Comparison of ENCODE assay signal across 1 cellular context in genomic region chr20:55103188-55103587, GRCh38.
A peak's percentile ranks its signal among the peaks of the same experiment; 100 is the strongest.
TF ChIP-seq lines count a peak whose summit lies in the region.

No MANE protein-coding gene starts in this region.

TF ChIP-seq in K562, 482 proteins besides CTCF, POLR2A, EP300 and RAD21 (continued from another document and continues in another):
- no peak for TF ChIP-seq FIP1L1 (IDR thresholded peaks at IDR 0.05; ENCODE audit: low read depth, low read length, poor library complexity, severe bottlenecking)
- no peak for TF ChIP-seq FOXA1 (IDR thresholded peaks at IDR 0.05; ENCODE audit: borderline replicate concordance)
- TF ChIP-seq ZNF165 (CRISPR knock-in tag; IDR thresholded peaks at IDR 0.05; ENCODE audit: borderline replicate concordance), result peak; percentile 91; the same call in 1 of the 2 replicates
- TF ChIP-seq KLF16 (IDR thresholded peaks at IDR 0.05), result peak; percentile 57
- peak; percentile 94 for TF ChIP-seq ZNF311 (CRISPR knock-in tag; IDR thresholded peaks at IDR 0.05)
- no peak for TF ChIP-seq GTF2B (IDR thresholded peaks at IDR 0.05; ENCODE audit: extremely low read depth, insufficient read length)
- TF ChIP-seq ZFPM2 (CRISPR knock-in tag; IDR thresholded peaks at IDR 0.05), result no peak
- TF ChIP-seq ZC3H8 (IDR thresholded peaks at IDR 0.05), result no peak
- peak; percentile 82 for TF ChIP-seq ZNF239 (CRISPR knock-in tag; IDR thresholded peaks at IDR 0.05)
- TF ChIP-seq ETS1 (conservative IDR thresholded peaks at IDR 0.05; ENCODE audit: control insufficient read depth, low read depth, low read length), result no peak
- no peak for TF ChIP-seq ZNF24 (IDR thresholded peaks at IDR 0.05)
- TF ChIP-seq KDM2B (CRISPR knock-in tag; IDR thresholded peaks at IDR 0.05), result no peak
- no peak for TF ChIP-seq COPS2 (conservative IDR thresholded peaks at IDR 0.05)
- TF ChIP-seq KAT7 (CRISPR knock-in tag; IDR thresholded peaks at IDR 0.05; ENCODE audit: borderline replicate concordance), result no peak
- no peak for TF ChIP-seq SNAPC5 (CRISPR knock-in tag; IDR thresholded peaks at IDR 0.05)
- TF ChIP-seq THRAP3 (IDR thresholded peaks at IDR 0.05; ENCODE audit: borderline replicate concordance), result no peak
- TF ChIP-seq, protein P1, sequence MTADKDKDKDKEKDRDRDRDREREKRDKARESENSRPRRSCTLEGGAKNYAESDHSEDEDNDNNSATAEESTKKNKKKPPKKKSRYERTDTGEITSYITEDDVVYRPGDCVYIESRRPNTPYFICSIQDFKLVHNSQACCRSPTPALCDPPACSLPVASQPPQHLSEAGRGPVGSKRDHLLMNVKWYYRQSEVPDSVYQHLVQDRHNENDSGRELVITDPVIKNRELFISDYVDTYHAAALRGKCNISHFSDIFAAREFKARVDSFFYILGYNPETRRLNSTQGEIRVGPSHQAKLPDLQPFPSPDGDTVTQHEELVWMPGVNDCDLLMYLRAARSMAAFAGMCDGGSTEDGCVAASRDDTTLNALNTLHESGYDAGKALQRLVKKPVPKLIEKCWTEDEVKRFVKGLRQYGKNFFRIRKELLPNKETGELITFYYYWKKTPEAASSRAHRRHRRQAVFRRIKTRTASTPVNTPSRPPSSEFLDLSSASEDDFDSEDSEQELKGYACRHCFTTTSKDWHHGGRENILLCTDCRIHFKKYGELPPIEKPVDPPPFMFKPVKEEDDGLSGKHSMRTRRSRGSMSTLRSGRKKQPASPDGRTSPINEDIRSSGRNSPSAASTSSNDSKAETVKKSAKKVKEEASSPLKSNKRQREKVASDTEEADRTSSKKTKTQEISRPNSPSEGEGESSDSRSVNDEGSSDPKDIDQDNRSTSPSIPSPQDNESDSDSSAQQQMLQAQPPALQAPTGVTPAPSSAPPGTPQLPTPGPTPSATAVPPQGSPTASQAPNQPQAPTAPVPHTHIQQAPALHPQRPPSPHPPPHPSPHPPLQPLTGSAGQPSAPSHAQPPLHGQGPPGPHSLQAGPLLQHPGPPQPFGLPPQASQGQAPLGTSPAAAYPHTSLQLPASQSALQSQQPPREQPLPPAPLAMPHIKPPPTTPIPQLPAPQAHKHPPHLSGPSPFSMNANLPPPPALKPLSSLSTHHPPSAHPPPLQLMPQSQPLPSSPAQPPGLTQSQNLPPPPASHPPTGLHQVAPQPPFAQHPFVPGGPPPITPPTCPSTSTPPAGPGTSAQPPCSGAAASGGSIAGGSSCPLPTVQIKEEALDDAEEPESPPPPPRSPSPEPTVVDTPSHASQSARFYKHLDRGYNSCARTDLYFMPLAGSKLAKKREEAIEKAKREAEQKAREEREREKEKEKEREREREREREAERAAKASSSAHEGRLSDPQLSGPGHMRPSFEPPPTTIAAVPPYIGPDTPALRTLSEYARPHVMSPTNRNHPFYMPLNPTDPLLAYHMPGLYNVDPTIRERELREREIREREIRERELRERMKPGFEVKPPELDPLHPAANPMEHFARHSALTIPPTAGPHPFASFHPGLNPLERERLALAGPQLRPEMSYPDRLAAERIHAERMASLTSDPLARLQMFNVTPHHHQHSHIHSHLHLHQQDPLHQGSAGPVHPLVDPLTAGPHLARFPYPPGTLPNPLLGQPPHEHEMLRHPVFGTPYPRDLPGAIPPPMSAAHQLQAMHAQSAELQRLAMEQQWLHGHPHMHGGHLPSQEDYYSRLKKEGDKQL (CRISPR knock-in tag; IDR thresholded peaks at IDR 0.05; ENCODE audit: borderline replicate concordance), result no peak
- TF ChIP-seq SMARCB1 (IDR thresholded peaks at IDR 0.05; ENCODE audit: insufficient read length, low read depth), result no peak
- no peak for TF ChIP-seq CBX8 (IDR thresholded peaks at IDR 0.05; ENCODE audit: borderline replicate concordance, extremely low read depth, low read depth, low read length, poor library complexity, severe bottlenecking)
- no peak for TF ChIP-seq ZNF584 (CRISPR knock-in tag; IDR thresholded peaks at IDR 0.05; ENCODE audit: low read depth)
- TF ChIP-seq ZNF263 (CRISPR knock-in tag; IDR thresholded peaks at IDR 0.05; ENCODE audit: borderline replicate concordance), result no peak
- TF ChIP-seq, protein P2, sequence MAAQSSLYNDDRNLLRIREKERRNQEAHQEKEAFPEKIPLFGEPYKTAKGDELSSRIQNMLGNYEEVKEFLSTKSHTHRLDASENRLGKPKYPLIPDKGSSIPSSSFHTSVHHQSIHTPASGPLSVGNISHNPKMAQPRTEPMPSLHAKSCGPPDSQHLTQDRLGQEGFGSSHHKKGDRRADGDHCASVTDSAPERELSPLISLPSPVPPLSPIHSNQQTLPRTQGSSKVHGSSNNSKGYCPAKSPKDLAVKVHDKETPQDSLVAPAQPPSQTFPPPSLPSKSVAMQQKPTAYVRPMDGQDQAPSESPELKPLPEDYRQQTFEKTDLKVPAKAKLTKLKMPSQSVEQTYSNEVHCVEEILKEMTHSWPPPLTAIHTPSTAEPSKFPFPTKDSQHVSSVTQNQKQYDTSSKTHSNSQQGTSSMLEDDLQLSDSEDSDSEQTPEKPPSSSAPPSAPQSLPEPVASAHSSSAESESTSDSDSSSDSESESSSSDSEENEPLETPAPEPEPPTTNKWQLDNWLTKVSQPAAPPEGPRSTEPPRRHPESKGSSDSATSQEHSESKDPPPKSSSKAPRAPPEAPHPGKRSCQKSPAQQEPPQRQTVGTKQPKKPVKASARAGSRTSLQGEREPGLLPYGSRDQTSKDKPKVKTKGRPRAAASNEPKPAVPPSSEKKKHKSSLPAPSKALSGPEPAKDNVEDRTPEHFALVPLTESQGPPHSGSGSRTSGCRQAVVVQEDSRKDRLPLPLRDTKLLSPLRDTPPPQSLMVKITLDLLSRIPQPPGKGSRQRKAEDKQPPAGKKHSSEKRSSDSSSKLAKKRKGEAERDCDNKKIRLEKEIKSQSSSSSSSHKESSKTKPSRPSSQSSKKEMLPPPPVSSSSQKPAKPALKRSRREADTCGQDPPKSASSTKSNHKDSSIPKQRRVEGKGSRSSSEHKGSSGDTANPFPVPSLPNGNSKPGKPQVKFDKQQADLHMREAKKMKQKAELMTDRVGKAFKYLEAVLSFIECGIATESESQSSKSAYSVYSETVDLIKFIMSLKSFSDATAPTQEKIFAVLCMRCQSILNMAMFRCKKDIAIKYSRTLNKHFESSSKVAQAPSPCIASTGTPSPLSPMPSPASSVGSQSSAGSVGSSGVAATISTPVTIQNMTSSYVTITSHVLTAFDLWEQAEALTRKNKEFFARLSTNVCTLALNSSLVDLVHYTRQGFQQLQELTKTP (IDR thresholded peaks at IDR 0.05; ENCODE audit: low read depth in 1 of 2, partially characterized antibody in 2 of 2), result no peak
- TF ChIP-seq TEAD4 (IDR thresholded peaks at IDR 0.05; ENCODE audit: low read length), result peak; percentile 91
- TF ChIP-seq TEAD4 (CRISPR knock-in tag; IDR thresholded peaks at IDR 0.05; ENCODE audit: borderline replicate concordance), result no peak
- no peak for TF ChIP-seq ZBTB34 (CRISPR knock-in tag; IDR thresholded peaks at IDR 0.05)
- TF ChIP-seq MAZ (CRISPR knock-in tag; conservative IDR thresholded peaks at IDR 0.05 in 1 of 2, IDR thresholded peaks at IDR 0.05 in 1 of 2), result peak in 1 of 2 experiments; percentile 57; a peak in 2 of 4 replicates
- TF ChIP-seq ELF4 (CRISPR knock-in tag; IDR thresholded peaks at IDR 0.05), result peak; percentile 73; the same call in 1 of the 2 replicates
- TF ChIP-seq POLR2AphosphoS2 (IDR thresholded peaks at IDR 0.05; ENCODE audit: low read length), result no peak
- TF ChIP-seq NFIX (CRISPR knock-in tag; IDR thresholded peaks at IDR 0.05; ENCODE audit: low read depth), result no peak
- no peak for TF ChIP-seq BRCA1 (IDR thresholded peaks at IDR 0.05)
- no peak for TF ChIP-seq BRCA1 (CRISPR knock-in tag; IDR thresholded peaks at IDR 0.05)
- TF ChIP-seq, protein P3, sequence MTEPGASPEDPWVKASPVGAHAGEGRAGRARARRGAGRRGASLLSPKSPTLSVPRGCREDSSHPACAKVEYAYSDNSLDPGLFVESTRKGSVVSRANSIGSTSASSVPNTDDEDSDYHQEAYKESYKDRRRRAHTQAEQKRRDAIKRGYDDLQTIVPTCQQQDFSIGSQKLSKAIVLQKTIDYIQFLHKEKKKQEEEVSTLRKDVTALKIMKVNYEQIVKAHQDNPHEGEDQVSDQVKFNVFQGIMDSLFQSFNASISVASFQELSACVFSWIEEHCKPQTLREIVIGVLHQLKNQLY (CRISPR knock-in tag; conservative IDR thresholded peaks at IDR 0.05), result no peak
- no peak for TF ChIP-seq ZNF174 (CRISPR knock-in tag; IDR thresholded peaks at IDR 0.05)
- peak; percentile 38; the same call in 1 of the 2 replicates for TF ChIP-seq EP400 (IDR thresholded peaks at IDR 0.05)
- TF ChIP-seq MEIS2 (IDR thresholded peaks at IDR 0.05; ENCODE audit: partially characterized antibody), result peak; percentile 64
- no peak for TF ChIP-seq RFX5 (IDR thresholded peaks at IDR 0.05; ENCODE audit: low read depth, low read length)
- peak; percentile 46; the same call in 1 of the 2 replicates for TF ChIP-seq GATAD2B (IDR thresholded peaks at IDR 0.05; ENCODE audit: borderline replicate concordance)
- no peak for TF ChIP-seq PCBP1 (IDR thresholded peaks at IDR 0.05; ENCODE audit: low read depth, low read length, poor library complexity, severe bottlenecking)
- TF ChIP-seq, protein P4, sequence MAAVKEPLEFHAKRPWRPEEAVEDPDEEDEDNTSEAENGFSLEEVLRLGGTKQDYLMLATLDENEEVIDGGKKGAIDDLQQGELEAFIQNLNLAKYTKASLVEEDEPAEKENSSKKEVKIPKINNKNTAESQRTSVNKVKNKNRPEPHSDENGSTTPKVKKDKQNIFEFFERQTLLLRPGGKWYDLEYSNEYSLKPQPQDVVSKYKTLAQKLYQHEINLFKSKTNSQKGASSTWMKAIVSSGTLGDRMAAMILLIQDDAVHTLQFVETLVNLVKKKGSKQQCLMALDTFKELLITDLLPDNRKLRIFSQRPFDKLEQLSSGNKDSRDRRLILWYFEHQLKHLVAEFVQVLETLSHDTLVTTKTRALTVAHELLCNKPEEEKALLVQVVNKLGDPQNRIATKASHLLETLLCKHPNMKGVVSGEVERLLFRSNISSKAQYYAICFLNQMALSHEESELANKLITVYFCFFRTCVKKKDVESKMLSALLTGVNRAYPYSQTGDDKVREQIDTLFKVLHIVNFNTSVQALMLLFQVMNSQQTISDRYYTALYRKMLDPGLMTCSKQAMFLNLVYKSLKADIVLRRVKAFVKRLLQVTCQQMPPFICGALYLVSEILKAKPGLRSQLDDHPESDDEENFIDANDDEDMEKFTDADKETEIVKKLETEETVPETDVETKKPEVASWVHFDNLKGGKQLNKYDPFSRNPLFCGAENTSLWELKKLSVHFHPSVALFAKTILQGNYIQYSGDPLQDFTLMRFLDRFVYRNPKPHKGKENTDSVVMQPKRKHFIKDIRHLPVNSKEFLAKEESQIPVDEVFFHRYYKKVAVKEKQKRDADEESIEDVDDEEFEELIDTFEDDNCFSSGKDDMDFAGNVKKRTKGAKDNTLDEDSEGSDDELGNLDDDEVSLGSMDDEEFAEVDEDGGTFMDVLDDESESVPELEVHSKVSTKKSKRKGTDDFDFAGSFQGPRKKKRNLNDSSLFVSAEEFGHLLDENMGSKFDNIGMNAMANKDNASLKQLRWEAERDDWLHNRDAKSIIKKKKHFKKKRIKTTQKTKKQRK (IDR thresholded peaks at IDR 0.05; ENCODE audit: borderline replicate concordance, low read depth, low read length), result no peak
- TF ChIP-seq, protein P5, sequence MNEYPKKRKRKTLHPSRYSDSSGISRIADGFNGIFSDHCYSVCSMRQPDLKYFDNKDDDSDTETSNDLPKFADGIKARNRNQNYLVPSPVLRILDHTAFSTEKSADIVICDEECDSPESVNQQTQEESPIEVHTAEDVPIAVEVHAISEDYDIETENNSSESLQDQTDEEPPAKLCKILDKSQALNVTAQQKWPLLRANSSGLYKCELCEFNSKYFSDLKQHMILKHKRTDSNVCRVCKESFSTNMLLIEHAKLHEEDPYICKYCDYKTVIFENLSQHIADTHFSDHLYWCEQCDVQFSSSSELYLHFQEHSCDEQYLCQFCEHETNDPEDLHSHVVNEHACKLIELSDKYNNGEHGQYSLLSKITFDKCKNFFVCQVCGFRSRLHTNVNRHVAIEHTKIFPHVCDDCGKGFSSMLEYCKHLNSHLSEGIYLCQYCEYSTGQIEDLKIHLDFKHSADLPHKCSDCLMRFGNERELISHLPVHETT (CRISPR knock-in tag; conservative IDR thresholded peaks at IDR 0.05 in 1 of 2, IDR thresholded peaks at IDR 0.05 in 1 of 2), result peak in 1 of 2 experiments; percentile 78; a peak in 2 of 4 replicates
- TF ChIP-seq SRSF1 (IDR thresholded peaks at IDR 0.05; ENCODE audit: low read depth, low read length), result no peak
- no peak for TF ChIP-seq ETS2 (tag; IDR thresholded peaks at IDR 0.05; ENCODE audit: borderline replicate concordance, poor library complexity, severe bottlenecking)
- no peak for TF ChIP-seq HNRNPL (IDR thresholded peaks at IDR 0.05; ENCODE audit: low read depth, low read length)
- TF ChIP-seq, protein P6, sequence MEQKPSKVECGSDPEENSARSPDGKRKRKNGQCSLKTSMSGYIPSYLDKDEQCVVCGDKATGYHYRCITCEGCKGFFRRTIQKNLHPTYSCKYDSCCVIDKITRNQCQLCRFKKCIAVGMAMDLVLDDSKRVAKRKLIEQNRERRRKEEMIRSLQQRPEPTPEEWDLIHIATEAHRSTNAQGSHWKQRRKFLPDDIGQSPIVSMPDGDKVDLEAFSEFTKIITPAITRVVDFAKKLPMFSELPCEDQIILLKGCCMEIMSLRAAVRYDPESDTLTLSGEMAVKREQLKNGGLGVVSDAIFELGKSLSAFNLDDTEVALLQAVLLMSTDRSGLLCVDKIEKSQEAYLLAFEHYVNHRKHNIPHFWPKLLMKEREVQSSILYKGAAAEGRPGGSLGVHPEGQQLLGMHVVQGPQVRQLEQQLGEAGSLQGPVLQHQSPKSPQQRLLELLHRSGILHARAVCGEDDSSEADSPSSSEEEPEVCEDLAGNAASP (IDR thresholded peaks at IDR 0.05), result no peak
